ENCODE assay signal across 14 cellular contexts in the genomic region with DNA sequence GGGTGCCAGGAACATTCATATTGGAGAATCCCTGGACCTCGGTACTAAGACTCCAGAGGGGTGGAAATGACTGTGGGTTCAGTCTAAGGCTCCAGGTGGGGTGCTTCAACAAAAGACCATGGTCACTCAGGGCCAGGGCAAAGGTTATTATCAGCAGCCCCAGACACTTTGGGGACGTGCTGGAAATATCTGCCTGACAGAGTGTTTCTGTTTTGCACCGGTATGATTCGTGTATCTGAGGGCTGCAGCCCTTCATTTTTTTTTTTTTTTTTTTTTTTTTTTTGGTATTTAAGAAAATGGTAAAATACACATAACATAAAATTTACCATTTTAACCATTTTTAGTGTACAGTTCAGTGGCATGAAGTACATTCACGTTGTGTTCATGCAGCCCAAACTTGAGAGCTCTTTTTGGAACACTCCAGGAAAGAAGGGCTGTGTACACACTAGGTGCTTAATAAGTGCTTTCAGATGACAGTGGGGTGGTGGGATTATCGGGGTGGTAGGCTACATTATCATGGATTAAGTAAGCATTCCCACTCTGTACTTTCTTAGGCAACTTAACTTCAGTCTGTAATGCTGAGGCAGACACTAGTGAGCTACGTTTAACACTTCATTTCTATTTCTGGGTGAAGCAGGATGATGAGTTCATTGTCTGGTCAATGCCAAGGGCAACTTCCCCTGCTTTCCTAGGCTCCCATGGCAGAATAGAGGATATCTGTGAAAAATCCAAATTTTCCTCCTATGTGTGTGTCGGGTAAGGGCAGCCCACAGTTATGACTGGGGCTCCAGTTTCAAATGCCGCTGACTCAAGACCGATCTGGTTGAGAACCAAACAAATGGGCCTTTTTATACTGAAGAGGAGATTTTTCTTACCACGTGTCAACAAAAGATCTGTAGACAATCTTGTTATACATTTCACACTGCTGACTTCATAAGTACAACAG.
A peak's percentile ranks its signal among the peaks of the same experiment; 100 is the strongest.
DNase-seq lines count a peak whose midpoint lies in the region; ATAC-seq and TF ChIP-seq lines count a peak whose summit lies in the region.
"Had no signal": no experiment of that assay in that cellular context is flagged by ENCODE, and none has a peak within 500 bp of the region (broad histone marks: within the 10 kb centered on the region; RNA-seq: fewer than 3 reads in every experiment).

No MANE protein-coding gene starts in this region.

- H3K27me3 ChIP-seq in GM23248 (replicated peaks; ENCODE audit: insufficient read depth) (no peaks in the 10 kb centered on the region), left lung (no peaks in the 10 kb centered on the region)

- TF ChIP-seq CTCF in CD14-positive monocyte (IDR thresholded peaks at IDR 0.05): no peak
- TF ChIP-seq CTCF in activated B cell treated with CpG ODN at 0.5 μM for 24 hours (IDR thresholded peaks at IDR 0.05): no peak
- no peak for TF ChIP-seq CTCF in left lung (IDR thresholded peaks at IDR 0.05)

- 0 out of 2 replicates have a peak overlapping the region, but pooled peaks have one; percentile 6 for H2AFZ ChIP-seq in GM23248

- H3K36me3 Mint-ChIP-seq in CD14-positive monocyte (peaks cover 14 to 15% of the 10 kb centered on the region in 2 donors), activated B cell treated with CpG ODN at 0.5 μM for 24 hours (ENCODE audit: low read depth) (peaks cover 6% of the 10 kb centered on the region)

- peaks cover 12% of the 10 kb centered on the region for H3K79me2 ChIP-seq in GM23248 (ENCODE audit: insufficient read depth)

- H3K4me3 ChIP-seq in GM23248: no peak overlapping the region
- H3K4me3 ChIP-seq in left lung: no peak overlapping the region

- H3K9me3 ChIP-seq in GM23248 (ENCODE audit: low read depth): no peaks in the 10 kb centered on the region
- no peaks in the 10 kb centered on the region for H3K9me3 ChIP-seq in left lung

- CTCF ChIA-PET in activated B cell treated with CpG ODN at 0.5 μM for 24 hours (lab: Charles Lee): no interaction called here

- peaks cover 40% of the 10 kb centered on the region for H3F3A ChIP-seq in GM23248 (ENCODE audit: insufficient read depth)

- H3K9me2 ChIP-seq in GM23248 (ENCODE audit: insufficient read depth): no peaks in the 10 kb centered on the region

- POLR2A ChIA-PET in activated B cell treated with CpG ODN at 0.5 μM for 24 hours (lab: Charles Lee): interaction anchor here (1.0 to 1.2 kb wide), 2 partner anchors 19 to 110 kb away, joined by 3 to 5 read pairs; no protein-coding TSS in a partner anchor

- intact Hi-C loops in CD14-positive monocyte (cut with micrococcal nuclease) (no loop called here), activated B cell treated with CpG ODN at 0.5 μM for 24 hours (cut with micrococcal nuclease) (no loop called here), left lung (cut with DNase I) (no loop called here)

- H4K20me1 ChIP-seq in GM23248 (ENCODE audit: insufficient read depth): no peaks in the 10 kb centered on the region

- H3K4me3 Mint-ChIP-seq in CD14-positive monocyte: no peak overlapping the region
- H3K4me3 Mint-ChIP-seq in activated B cell treated with CpG ODN at 0.5 μM for 24 hours: no peak overlapping the region
- H3K4me3 Mint-ChIP-seq: activated CD4-positive, alpha-beta T cell treated with anti-CD3 and anti-CD28 coated beads, Interleukin-2, amount 10 ng/mL, durations not matched to agents 24 days and 14 days had no signal

- ATAC-seq in activated B cell treated with CpG ODN at 0.5 μM for 24 hours (ENCODE audit: low read depth) (no peak), left lung (peak; percentile 33), GM19455 (IDR thresholded peaks at IDR 0.05; ENCODE audit: unreplicated experiment) (no peak)
- ATAC-seq: Right ventricle myocardium inferior had no signal

- peak overlapping the region; percentile 52 for H3K9ac ChIP-seq in GM23248

- DNase-seq in CD14-positive monocyte (ENCODE audit: low spot score) (no peak), GM23248 (peak; percentile 88), activated B cell treated with CpG ODN at 0.5 μM for 24 hours (no peak), left lung (no peak), NCI-H2227 treated with DMSO at 0.1 percent for 48 hours (lab: John Stamatoyannopoulos, UW) (no peak), OCI-M1 (lab: John Stamatoyannopoulos, UW) (no peak), HK-2 (ENCODE audit: unreplicated experiment) (no peak)
- DNase-seq: activated CD4-positive, alpha-beta T cell treated with anti-CD3 and anti-CD28 coated beads, Interleukin-2, amount 10 ng/mL, durations not matched to agents 24 days and 14 days; DMS79; hippocampal formation; MM.1S; NCI-H524 had no signal

- H3K4me1 ChIP-seq in GM23248 (ENCODE audit: insufficient read depth): peaks cover 36% of the 10 kb centered on the region
- peaks cover 4 to 38% of the 10 kb centered on the region in 2 donors for H3K4me1 ChIP-seq in left lung

- H3K27ac ChIP-seq in GM23248 (peak overlapping the region; percentile 76), left lung (no peak overlapping the region)

- H3K36me3 ChIP-seq in GM23248 (ENCODE audit: low read depth): no peaks in the 10 kb centered on the region
- H3K36me3 ChIP-seq in left lung: no peaks in the 10 kb centered on the region

- WGBS in GM23248 (ENCODE audit: low coverage in 1 of 2, low lambda C conversion rate in 2 of 2, missing lambda C conversion rate in 2 of 2), 2 experiments: 32 to 33% methylated on average over 11 of the region's 11 CpGs

- peak overlapping the region; percentile 79 for H3K4me2 ChIP-seq in GM23248 (ENCODE audit: unreplicated experiment)

- peaks cover 72% of the 10 kb centered on the region for H3K4me1 Mint-ChIP-seq in CD14-positive monocyte
- peaks cover 87% of the 10 kb centered on the region for H3K4me1 Mint-ChIP-seq in activated B cell treated with CpG ODN at 0.5 μM for 24 hours

- in situ Hi-C loops in GM23248 (cut with MboI): no loop called here

- H3K27ac Mint-ChIP-seq in CD14-positive monocyte (peak overlapping the region in 6 of 7 donors; percentile 12 to 73 (median 32)), activated B cell treated with CpG ODN at 0.5 μM for 24 hours (peak overlapping the region; percentile 37)
- H3K27ac Mint-ChIP-seq: activated CD4-positive, alpha-beta T cell treated with anti-CD3 and anti-CD28 coated beads, Interleukin-2, amount 10 ng/mL, durations not matched to agents 24 days and 14 days had no signal

- H3K9me3 Mint-ChIP-seq in CD14-positive monocyte (peaks cover 0 to 3% (median 0%) of the 10 kb centered on the region in 7 donors), activated B cell treated with CpG ODN at 0.5 μM for 24 hours (no peaks in the 10 kb centered on the region)

- H3K27me3 Mint-ChIP-seq in CD14-positive monocyte (ENCODE audit: low read depth in 3 of 3) (peaks cover 0 to 2% (median 0%) of the 10 kb centered on the region in 3 donors), activated B cell treated with CpG ODN at 0.5 μM for 24 hours (no peaks in the 10 kb centered on the region)
- H3K27me3 Mint-ChIP-seq: activated CD4-positive, alpha-beta T cell treated with anti-CD3 and anti-CD28 coated beads, Interleukin-2, amount 10 ng/mL, durations not matched to agents 24 days and 14 days had no signal
